Comparison of ENCODE assay signal across 21 cellular contexts in the genomic region with DNA sequence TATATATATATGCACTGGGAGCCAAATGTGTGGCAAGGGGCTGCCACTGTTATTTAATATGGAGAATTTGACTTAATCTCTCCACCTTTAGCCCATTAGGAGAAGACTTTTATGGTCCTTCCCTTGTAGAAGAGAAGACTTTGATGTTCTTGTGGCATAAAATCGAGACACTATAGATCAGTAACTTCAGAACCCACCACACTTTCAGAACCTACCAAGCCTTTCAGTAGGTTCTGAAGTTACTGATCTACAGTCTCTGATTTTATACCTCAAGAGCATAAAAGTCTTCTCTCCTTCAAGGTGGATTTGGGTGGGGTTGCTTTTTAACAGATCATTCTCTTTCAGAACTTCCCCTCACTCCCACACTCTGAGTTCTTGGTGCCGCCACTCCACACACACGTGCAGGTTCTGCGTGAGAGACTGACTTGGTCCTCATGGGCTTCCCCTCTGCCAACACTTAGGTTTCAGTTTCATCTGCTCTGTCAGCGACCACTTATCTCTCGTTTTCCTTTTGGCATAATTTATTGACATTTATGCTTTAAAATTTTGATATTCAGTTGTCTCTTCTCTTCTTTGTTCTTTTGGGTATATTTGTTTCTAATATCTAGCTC.
"Had no signal": no experiment of that assay in that cellular context is flagged by ENCODE, and none has a peak within 500 bp of the region (broad histone marks: within the 10 kb centered on the region; RNA-seq: fewer than 3 reads in every experiment).

No MANE protein-coding gene starts in this region.

- H3K27ac ChIP-seq: body of pancreas, gastrocnemius medialis, heart right ventricle, left lung, right atrium auricular region, thyroid gland, vagina had no signal

- H3K4me3 ChIP-seq: body of pancreas, gastrocnemius medialis, heart right ventricle, left lung, right atrium auricular region, thyroid gland, vagina had no signal

- H3K36me3 Mint-ChIP-seq: activated CD8-positive, alpha-beta memory T cell treated with anti-CD3 and anti-CD28 coated beads, Interleukin-2, amount 10 ng/mL, durations not matched to agents 7 days and 5 days; activated naive CD4-positive, alpha-beta T cell treated with anti-CD3 and anti-CD28 coated beads, Interleukin-2, amount 50 U/mL, for 72 hours had no signal

- H3K27ac Mint-ChIP-seq: activated CD8-positive, alpha-beta memory T cell treated with anti-CD3 and anti-CD28 coated beads, Interleukin-2, amount 10 ng/mL, durations not matched to agents 7 days and 5 days; activated T-cell treated with anti-CD3 and anti-CD28 coated beads, Interleukin-2, amount 50 U/mL, for 24 hours; natural killer cell treated with Interleukin-12 subunit alpha and Interleukin-12 subunit beta and Interleukin-15 and Interleukin-18, amount 100 ng/mL, for 72 hours had no signal

- ATAC-seq: activated CD8-positive, alpha-beta memory T cell treated with anti-CD3 and anti-CD28 coated beads, Interleukin-2, amount 10 ng/mL, durations not matched to agents 7 days and 5 days; activated naive CD4-positive, alpha-beta T cell treated with anti-CD3 and anti-CD28 coated beads, Interleukin-2, amount 50 U/mL, for 72 hours; body of pancreas; gastrocnemius medialis; heart right ventricle; left lung; natural killer cell treated with Interleukin-12 subunit alpha and Interleukin-12 subunit beta and Interleukin-15 and Interleukin-18, amount 100 ng/mL, for 72 hours had no signal

- H3K9me3 ChIP-seq: body of pancreas, gastrocnemius medialis, right atrium auricular region, thyroid gland, vagina had no signal

- FAIRE-seq: small intestine had no signal

- DNase-seq: activated CD4-positive, alpha-beta T cell treated with anti-CD3 and anti-CD28 coated beads, Interleukin-2, amount 50 U/mL, for 48 hours; activated CD4-positive, CD25-positive, alpha-beta regulatory T cell treated with anti-CD3 and anti-CD28 coated beads, Interleukin-2, amount 50 U/mL, for 72 hours; activated CD8-positive, alpha-beta memory T cell treated with anti-CD3 and anti-CD28 coated beads, Interleukin-2, amount 10 ng/mL, durations not matched to agents 7 days and 5 days; activated effector memory CD4-positive, alpha-beta T cell treated with anti-CD3 and anti-CD28 coated beads, Interleukin-2, amount 50 U/mL, for 16 hours; activated T-cell treated with anti-CD3 and anti-CD28 coated beads, Interleukin-2, amount 50 U/mL, for 24 hours; amniotic stem cell; body of pancreas; central memory CD4-positive, alpha-beta T cell; cortex of kidney; effector CD8-positive, alpha-beta T cell; gastrocnemius medialis; heart right ventricle; islet precursor cell; left lung; nucleus accumbens; small intestine; thyroid gland had no signal

- H3K4me1 Mint-ChIP-seq: activated CD8-positive, alpha-beta memory T cell treated with anti-CD3 and anti-CD28 coated beads, Interleukin-2, amount 10 ng/mL, durations not matched to agents 7 days and 5 days had no signal

- H3K4me1 ChIP-seq: body of pancreas, gastrocnemius medialis, heart right ventricle, left lung, right atrium auricular region, thyroid gland, vagina had no signal

- H3K27me3 Mint-ChIP-seq: activated CD8-positive, alpha-beta memory T cell treated with anti-CD3 and anti-CD28 coated beads, Interleukin-2, amount 10 ng/mL, durations not matched to agents 7 days and 5 days; activated T-cell treated with anti-CD3 and anti-CD28 coated beads, Interleukin-2, amount 50 U/mL, for 24 hours; natural killer cell treated with Interleukin-12 subunit alpha and Interleukin-12 subunit beta and Interleukin-15 and Interleukin-18, amount 100 ng/mL, for 72 hours had no signal

- H3K4me3 Mint-ChIP-seq: activated CD8-positive, alpha-beta memory T cell treated with anti-CD3 and anti-CD28 coated beads, Interleukin-2, amount 10 ng/mL, durations not matched to agents 7 days and 5 days; activated T-cell treated with anti-CD3 and anti-CD28 coated beads, Interleukin-2, amount 50 U/mL, for 24 hours; natural killer cell treated with Interleukin-12 subunit alpha and Interleukin-12 subunit beta and Interleukin-15 and Interleukin-18, amount 100 ng/mL, for 72 hours had no signal

- H3K27me3 ChIP-seq: body of pancreas, gastrocnemius medialis, heart right ventricle, left lung, right atrium auricular region, thyroid gland, vagina had no signal

- H3K36me3 ChIP-seq: gastrocnemius medialis, heart right ventricle, left lung, right atrium auricular region, thyroid gland, vagina had no signal
